ENCODE assay signal across 33 cellular contexts in the genomic region with DNA sequence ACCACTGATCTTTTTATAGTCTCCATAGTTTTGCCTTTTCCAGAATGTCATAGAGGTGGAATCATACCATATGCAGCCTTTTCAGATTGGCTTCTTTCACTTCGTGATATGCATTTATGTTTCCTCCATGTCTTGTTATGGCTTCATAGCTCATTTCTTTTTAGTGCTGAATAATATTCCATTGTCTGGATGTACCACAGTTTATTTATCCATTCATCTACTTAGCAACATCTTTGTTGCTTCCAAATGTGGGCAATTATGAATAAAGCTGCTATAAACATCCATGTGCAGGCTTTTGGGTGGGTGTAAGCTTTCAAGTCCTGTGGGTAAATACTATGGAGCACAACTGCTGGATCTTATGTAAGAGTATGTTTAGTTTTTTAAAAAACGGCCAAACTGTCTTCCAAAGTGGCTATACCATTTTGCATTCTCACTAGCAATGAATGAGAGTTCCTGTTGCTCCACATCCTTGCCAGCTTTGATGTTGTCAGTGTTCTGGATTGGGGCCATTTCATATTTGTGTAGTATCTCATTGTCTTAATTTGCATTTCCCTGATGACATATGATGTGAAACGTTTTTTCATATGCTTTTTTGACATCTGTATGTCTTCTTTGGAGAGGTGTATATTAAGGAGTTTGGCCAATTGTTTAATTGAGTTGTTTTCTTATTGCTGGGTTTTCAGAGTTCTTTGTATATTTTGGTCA. TPM values are rescaled to one million over a fixed set of nuclear protein-coding genes. Genes with fewer than 3 reads are reported as not detected.
"Had no signal": no experiment of that assay in that cellular context is flagged by ENCODE, and none has a peak within 500 bp of the region (broad histone marks: within the 10 kb centered on the region; RNA-seq: fewer than 3 reads in every experiment).

No MANE protein-coding gene starts in this region.

- H3K36me3 ChIP-seq: cardiac muscle cell, Peyer's patch, SJCRH30 had no signal

- DNase-seq: activated CD4-positive, alpha-beta T cell treated with anti-CD3 and anti-CD28 coated beads for 48 hours; activated CD4-positive, alpha-beta T cell treated with anti-CD3 and anti-CD28 coated beads, Interleukin-2, amount 50 U/mL, for 4 hours; activated CD4-positive, CD25-positive, alpha-beta regulatory T cell treated with anti-CD3 and anti-CD28 coated beads, Interleukin-2, amount 50 U/mL, for 72 hours; activated CD8-positive, alpha-beta memory T cell treated with anti-CD3 and anti-CD28 coated beads, Interleukin-2, amount 50 U/mL, for 48 hours; activated CD8-positive, alpha-beta T cell treated with anti-CD3 and anti-CD28 coated beads, Interleukin-2, amount 10 ng/mL, durations not matched to agents 7 days and 5 days; activated effector memory CD4-positive, alpha-beta T cell treated with Interleukin-2 at 50 U/mL for 16 hours; activated naive CD4-positive, alpha-beta T cell; activated naive CD8-positive, alpha-beta T cell treated with anti-CD3 and anti-CD28 coated beads, Interleukin-2, amount 50 U/mL, for 24 hours; activated T-cell treated with anti-CD3 and anti-CD28 coated beads, Interleukin-2, amount 50 U/mL, for 1 hour; amniotic stem cell; KBM-7; MV-4-11; NCI-H1092 treated with DMSO at 0.1 percent for 48 hours; NCI-H1417 treated with DMSO at 0.1 percent for 48 hours; NCI-H1694; NCI-H2029; NCI-H2107; NCI-H2171 treated with DMSO at 0.1 percent for 48 hours; NCI-H510A treated with DMSO at 0.1 percent for 48 hours; NCI-H69; NK-92 treated with Interleukin-12 subunit alpha and Interleukin-12 subunit beta, amount 100 ng/mL, for 24 hours; OCI-M1; Peyer's patch; Right ventricle myocardium superior; SJCRH30 had no signal

- H3K27ac ChIP-seq: cardiac muscle cell, Peyer's patch, RWPE1, SJCRH30 had no signal

- H3K4me3 Mint-ChIP-seq: activated CD8-positive, alpha-beta T cell treated with anti-CD3 and anti-CD28 coated beads, Interleukin-2, amount 10 ng/mL, durations not matched to agents 7 days and 5 days; activated naive CD8-positive, alpha-beta T cell treated with anti-CD3 and anti-CD28 coated beads, Interleukin-2, amount 50 U/mL, for 24 hours; activated T-helper 1 cell treated with anti-CD3 and anti-CD28 coated beads, Interleukin-12 subunit alpha, Interleukin-12 subunit beta, Interleukin-2, Interleukin-4 antibody, amounts not matched to agents 30 ng/mL and 10 ng/mL and 1 ng/mL, durations not matched to agents 14 hours and 24 hours and 36 hours; brain; T-helper 1 cell treated with Interleukin-12 subunit alpha and Interleukin-12 subunit beta and Interleukin-4 antibody, amounts not matched to agents 30 μg/mL and 1 μg/mL, for 36 hours; WTC11 had no signal

- H3K4me3 ChIP-seq: cardiac muscle cell, Peyer's patch, SJCRH30 had no signal

- H3K4me1 ChIP-seq: Peyer's patch had no signal

- ATAC-seq: activated CD8-positive, alpha-beta T cell treated with anti-CD3 and anti-CD28 coated beads, Interleukin-2, amount 10 ng/mL, durations not matched to agents 7 days and 5 days; activated naive CD4-positive, alpha-beta T cell treated with anti-CD3 and anti-CD28 coated beads, Interleukin-2, amount 50 U/mL, for 72 hours; activated naive CD8-positive, alpha-beta T cell treated with anti-CD3 and anti-CD28 coated beads, Interleukin-2, amount 50 U/mL, for 24 hours; WTC11 had no signal

- H3K27me3 Mint-ChIP-seq: activated naive CD8-positive, alpha-beta T cell treated with anti-CD3 and anti-CD28 coated beads, Interleukin-2, amount 50 U/mL, for 24 hours; brain had no signal

- FAIRE-seq: astrocyte had no signal

- H3K27me3 ChIP-seq: cardiac muscle cell, Peyer's patch, SJCRH30 had no signal

- H3K9me3 ChIP-seq: Peyer's patch had no signal

- H3K27ac Mint-ChIP-seq: activated CD8-positive, alpha-beta T cell treated with anti-CD3 and anti-CD28 coated beads, Interleukin-2, amount 10 ng/mL, durations not matched to agents 7 days and 5 days; activated naive CD4-positive, alpha-beta T cell treated with anti-CD3 and anti-CD28 coated beads, Interleukin-2, amount 50 U/mL, for 72 hours; activated naive CD8-positive, alpha-beta T cell treated with anti-CD3 and anti-CD28 coated beads, Interleukin-2, amount 50 U/mL, for 24 hours; activated T-helper 1 cell treated with anti-CD3 and anti-CD28 coated beads, Interleukin-12 subunit alpha, Interleukin-12 subunit beta, Interleukin-2, Interleukin-4 antibody, amounts not matched to agents 30 ng/mL and 10 ng/mL and 1 ng/mL, durations not matched to agents 14 hours and 24 hours and 36 hours; brain; T-helper 1 cell treated with Interleukin-12 subunit alpha and Interleukin-12 subunit beta and Interleukin-4 antibody, amounts not matched to agents 30 μg/mL and 1 μg/mL, for 36 hours; WTC11 had no signal

- H3K4me1 Mint-ChIP-seq: activated naive CD8-positive, alpha-beta T cell treated with anti-CD3 and anti-CD28 coated beads, Interleukin-2, amount 50 U/mL, for 24 hours had no signal

RNA-seq across cellular contexts. Expression of a gene that starts 20.6 kb away (rescaled TPM):
- total RNA-seq: cardiac muscle cell, Right ventricle myocardium superior, WTC11 had no signal
- polyA plus RNA-seq: cardiac muscle cell had no signal
